In the genomic region with DNA sequence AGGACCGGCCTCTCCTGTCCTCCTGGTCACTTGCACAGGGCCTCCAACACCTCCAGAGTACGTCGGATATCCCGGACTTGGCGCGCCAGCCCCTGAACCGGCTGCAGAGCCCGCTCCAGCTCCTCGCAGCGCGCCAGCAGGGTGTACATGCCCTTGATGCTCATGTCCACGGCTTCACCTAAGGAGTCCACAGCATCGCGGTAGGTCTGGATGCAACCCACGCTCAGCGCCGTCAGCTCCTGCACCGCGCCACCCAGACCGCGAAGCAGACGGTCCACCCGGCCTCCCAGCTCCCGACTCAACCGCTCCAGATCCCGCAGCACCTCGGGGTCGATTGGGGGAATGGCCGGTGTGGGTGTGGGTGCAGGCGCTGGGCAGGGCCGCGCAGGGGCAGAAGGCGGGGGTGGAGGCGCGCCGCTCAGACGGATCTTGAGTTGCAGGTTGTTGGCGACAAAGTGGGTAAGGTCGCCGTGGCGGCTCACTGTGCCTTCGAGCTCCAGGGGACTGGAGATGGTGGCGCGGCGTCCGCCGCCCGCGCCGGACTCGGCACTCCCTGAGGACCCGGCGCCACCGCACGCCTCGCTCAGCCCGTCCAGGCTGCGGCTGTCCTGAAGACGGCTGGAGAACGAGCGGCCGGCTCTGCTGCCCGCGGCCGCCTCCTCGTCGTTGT, we compare ENCODE assay signal across 6 cellular contexts. TPM values are rescaled to one million over a fixed set of nuclear protein-coding genes. Genes with fewer than 3 reads are reported as not detected.
DNase-seq lines count a peak whose midpoint lies in the region; ATAC-seq and TF ChIP-seq lines count a peak whose summit lies in the region.

No MANE protein-coding gene starts in this region.

- intact Hi-C loops in Right ventricle myocardium superior (cut with DNase I), result no loop called here

- H3K4me2 ChIP-seq in BLaER1 treated with 17β-estradiol and CSF1 and Interleukin-3, amounts not matched to agents 10 nM and 100 nM, result peak overlapping the region; percentile 85 to 100 (median 98)

- H3K4me3 ChIP-seq in BLaER1 treated with 17β-estradiol and CSF1 and Interleukin-3, amounts not matched to agents 10 nM and 100 nM, result peak overlapping the region; percentile 71 to 88 (median 79)
- peak overlapping the region; percentile 73 for H3K4me3 ChIP-seq in thoracic aorta

- ATAC-seq in Right ventricle myocardium superior (ENCODE audit: poor library complexity) (no peak), thoracic aorta (ENCODE audit: insufficient number of reproducible peaks, low FRiP score, low read depth) (no peak), GM19324 (IDR thresholded peaks at IDR 0.05; ENCODE audit: low FRiP score, unreplicated experiment) (no peak)

- peak overlapping the region; percentile 73 to 91 (median 84) for H3K27ac ChIP-seq in BLaER1 treated with 17β-estradiol and CSF1 and Interleukin-3, amounts not matched to agents 10 nM and 100 nM
- H3K27ac ChIP-seq in thoracic aorta, result peak overlapping the region; percentile 91 to 95

- peak overlapping the region; percentile 78 to 93 (median 88) for H3K9ac ChIP-seq in BLaER1 treated with 17β-estradiol and CSF1 and Interleukin-3, amounts not matched to agents 10 nM and 100 nM

- H3K4me1 ChIP-seq in BLaER1 treated with 17β-estradiol and CSF1 and Interleukin-3, amounts not matched to agents 10 nM and 100 nM, result peaks cover 37 to 50% (median 46%) of the 10 kb centered on the region in 10 experiments
- H3K4me1 ChIP-seq in thoracic aorta (ENCODE audit: control insufficient read depth in 1 of 2, low read depth in 2 of 2), result peaks cover 20 to 36% of the 10 kb centered on the region in 2 donors

- peaks cover 15 to 36% (median 20%) of the 10 kb centered on the region in 11 experiments; a peak in 19 of 22 replicates for H4K20me1 ChIP-seq in BLaER1 treated with 17β-estradiol and CSF1 and Interleukin-3, amounts not matched to agents 10 nM and 100 nM

- H3K9me3 ChIP-seq in BLaER1 treated with 17β-estradiol and CSF1 and Interleukin-3, amounts not matched to agents 10 nM and 100 nM (replicated peaks in 1 of 11), result no peaks in the 10 kb centered on the region
- no peaks in the 10 kb centered on the region for H3K9me3 ChIP-seq in thoracic aorta

- no peaks in the 10 kb centered on the region for H3K27me3 ChIP-seq in BLaER1 treated with 17β-estradiol and CSF1 and Interleukin-3, amounts not matched to agents 10 nM and 100 nM
- no peaks in the 10 kb centered on the region for H3K27me3 ChIP-seq in thoracic aorta (replicated peaks; ENCODE audit: insufficient read depth)

- no peaks in the 10 kb centered on the region for H3K36me3 ChIP-seq in BLaER1 treated with 17β-estradiol and CSF1 and Interleukin-3, amounts not matched to agents 10 nM and 100 nM
- no peaks in the 10 kb centered on the region for H3K36me3 ChIP-seq in thoracic aorta

- TF ChIP-seq CTCF in thoracic aorta (IDR thresholded peaks at IDR 0.05), result no peak
- no peak for TF ChIP-seq CTCF in GM13977 (IDR thresholded peaks at IDR 0.05; ENCODE audit: extremely low read depth, insufficient read depth, missing control alignments)

- DNase-seq in RPMI8226 (peak; percentile 45), Right ventricle myocardium superior (peak; percentile 50), thoracic aorta (ENCODE audit: low spot score) (no peak), GM13977 (ENCODE audit: low spot score) (no peak)

- in situ Hi-C loops in GM13977 (cut with MboI; ENCODE audit: low pct_unique_long_range_greater_than_20kb, low sequenced_read_pairs, unreplicated experiment), result no loop called here

RNA-seq across cellular contexts. Expression of gene BORCS6, which starts 0.8 kb away (rescaled TPM):
- 8.5 TPM for total RNA-seq in Right ventricle myocardium superior
- total RNA-seq in thoracic aorta, result 10 to 100 TPM; 11.9 to 13.8 TPM

RNA-seq across cellular contexts. Expression of gene TMEM107, which starts 13.0 kb away (rescaled TPM):
- total RNA-seq in Right ventricle myocardium superior (7.1 TPM), thoracic aorta (10 to 100 TPM in 1 of 2 donors, 1 to 10 TPM in 1; 8.4 to 32.1 TPM)

RNA-seq across cellular contexts. Expression of gene AURKB, which starts 21.2 kb away (rescaled TPM):
- total RNA-seq in Right ventricle myocardium superior (0.56 TPM), thoracic aorta (1 to 10 TPM in 1 of 2 donors, not detected in 1; 1.6 TPM)

RNA-seq across cellular contexts. Expression of gene VAMP2, which starts 26.4 kb away (rescaled TPM):
- total RNA-seq in Right ventricle myocardium superior, result 54.8 TPM
- 10 to 100 TPM; 36.0 to 50.3 TPM for total RNA-seq in thoracic aorta

RNA-seq across cellular contexts. Expression of gene PER1, which starts 37.0 kb away (rescaled TPM):
- total RNA-seq in Right ventricle myocardium superior (124 TPM), thoracic aorta (100 to 1,000 TPM; 175 to 292 TPM)

Comparison
In these comparisons a context has a peak if more than half of its experiments do, and no peak if none do; other contexts are left out.
1. DNase-seq: peak in RPMI8226 (single experiment) and Right ventricle myocardium superior (single experiment); none in thoracic aorta (single experiment) and GM13977 (single experiment).